ENCODE assay signal across 17 cellular contexts in genomic region chr11:121471167-121471566, GRCh38. TPM values are rescaled to one million over a fixed set of nuclear protein-coding genes. Genes with fewer than 3 reads are reported as not detected.
DNase-seq lines count a peak whose midpoint lies in the region; ATAC-seq and TF ChIP-seq lines count a peak whose summit lies in the region.
"Had no signal": no experiment of that assay in that cellular context is flagged by ENCODE, and none has a peak within 500 bp of the region (broad histone marks: within the 10 kb centered on the region; RNA-seq: fewer than 3 reads in every experiment).

No MANE protein-coding gene starts in this region.

- peaks cover 31 to 36% of the 10 kb centered on the region in 2 donors for H3K4me1 ChIP-seq in thyroid gland

- TF ChIP-seq CTCF in WTC11 (IDR thresholded peaks at IDR 0.05) (no peak), thyroid gland (IDR thresholded peaks at IDR 0.05) (peak in 2 of 6 experiments; percentile 17 to 46)

- no peaks in the 10 kb centered on the region for H3K36me3 ChIP-seq in thyroid gland
- H3K36me3 ChIP-seq: MG63 had no signal

- H3K9me3 ChIP-seq in thyroid gland = no peaks in the 10 kb centered on the region
- H3K9me3 ChIP-seq: MG63 had no signal

- CTCF ChIA-PET in activated naive CD4-positive, alpha-beta T cell treated with anti-CD3 and anti-CD28 coated beads, Interleukin-2, amount 10 ng/mL, durations not matched to agents 7 days and 5 days (lab: Charles Lee) = no interaction called here
- CTCF ChIA-PET in WTC11 (lab: Charles Lee) = no interaction called here

- no peaks in the 10 kb centered on the region for H3K27me3 Mint-ChIP-seq in activated naive CD4-positive, alpha-beta T cell treated with anti-CD3 and anti-CD28 coated beads, Interleukin-2, amount 10 ng/mL, durations not matched to agents 7 days and 5 days
- H3K27me3 Mint-ChIP-seq in WTC11 (ENCODE audit: low read depth) (no peaks in the 10 kb centered on the region), immature natural killer cell (ENCODE audit: low read depth in 3 of 3) (peaks cover 0 to 26% (median 9%) of the 10 kb centered on the region in 3 donors)
- H3K27me3 Mint-ChIP-seq: B cell had no signal

- H3K36me3 Mint-ChIP-seq in activated naive CD4-positive, alpha-beta T cell treated with anti-CD3 and anti-CD28 coated beads, Interleukin-2, amount 50 U/mL, for 72 hours = peaks cover 20 to 49% of the 10 kb centered on the region in 2 donors
- H3K36me3 Mint-ChIP-seq in activated naive CD4-positive, alpha-beta T cell treated with anti-CD3 and anti-CD28 coated beads, Interleukin-2, amount 10 ng/mL, durations not matched to agents 7 days and 5 days = peaks cover 68% of the 10 kb centered on the region
- peaks cover 21% of the 10 kb centered on the region for H3K36me3 Mint-ChIP-seq in WTC11
- H3K36me3 Mint-ChIP-seq in immature natural killer cell = peaks cover 26 to 56% (median 47%) of the 10 kb centered on the region in 3 donors

- no peak for DNase-seq in activated naive CD4-positive, alpha-beta T cell treated with anti-CD3 and anti-CD28 coated beads, Interleukin-2, amount 50 U/mL, for 72 hours (ENCODE audit: low spot score in 2 of 2)
- no peak for DNase-seq in activated naive CD4-positive, alpha-beta T cell treated with anti-CD3 and anti-CD28 coated beads, Interleukin-2, amount 10 ng/mL, durations not matched to agents 7 days and 5 days
- DNase-seq in WTC11 (ENCODE audit: low spot score) (no peak), immature natural killer cell (no peak), thyroid gland (peak; percentile 82 to 83), Ammon's horn (ENCODE audit: low spot score) (no peak)
- DNase-seq: ACHN, DMS 273 treated with DMSO at 0.1 percent for 48 hours, MG63, NCI-H1105, NCI-H1694 treated with DMSO at 0.1 percent for 48 hours, NCI-H345, PC-9 had no signal

- no peaks in the 10 kb centered on the region for H3K27me3 ChIP-seq in thyroid gland
- H3K27me3 ChIP-seq: MG63 had no signal

- no peak overlapping the region for H3K4me3 ChIP-seq in thyroid gland (replicated peaks in 1 of 3)
- H3K4me3 ChIP-seq: MG63, PC-9 had no signal

- H3K27ac Mint-ChIP-seq in activated naive CD4-positive, alpha-beta T cell treated with anti-CD3 and anti-CD28 coated beads, Interleukin-2, amount 50 U/mL, for 72 hours = peak overlapping the region; percentile 32 to 92
- H3K27ac Mint-ChIP-seq in activated naive CD4-positive, alpha-beta T cell treated with anti-CD3 and anti-CD28 coated beads, Interleukin-2, amount 10 ng/mL, durations not matched to agents 7 days and 5 days = no peak overlapping the region
- peak overlapping the region; percentile 43; the same call in 1 of the 2 replicates for H3K27ac Mint-ChIP-seq in WTC11
- peak overlapping the region; percentile 95 to 99 (median 96) for H3K27ac Mint-ChIP-seq in immature natural killer cell
- H3K27ac Mint-ChIP-seq: B cell had no signal

- POLR2A ChIA-PET in WTC11 (lab: Charles Lee) = no interaction called here

- peaks cover 86% of the 10 kb centered on the region for H3K4me1 Mint-ChIP-seq in activated naive CD4-positive, alpha-beta T cell treated with anti-CD3 and anti-CD28 coated beads, Interleukin-2, amount 10 ng/mL, durations not matched to agents 7 days and 5 days
- peaks cover 69% of the 10 kb centered on the region for H3K4me1 Mint-ChIP-seq in WTC11
- H3K4me1 Mint-ChIP-seq in immature natural killer cell = peaks cover 100% of the 10 kb centered on the region in 2 donors

- peak overlapping the region; percentile 71 to 89 (median 81) for H3K27ac ChIP-seq in thyroid gland
- H3K27ac ChIP-seq: KMS-11, PC-9 had no signal

- intact Hi-C loops in thyroid gland (cut with DNase I) = no loop called here

- H3K4me3 Mint-ChIP-seq in activated naive CD4-positive, alpha-beta T cell treated with anti-CD3 and anti-CD28 coated beads, Interleukin-2, amount 10 ng/mL, durations not matched to agents 7 days and 5 days = no peak overlapping the region
- H3K4me3 Mint-ChIP-seq in WTC11 (no peak overlapping the region), immature natural killer cell (peak overlapping the region; percentile 12 to 88 (median 85))
- H3K4me3 Mint-ChIP-seq: B cell had no signal

- TF ChIP-seq POLR2A in thyroid gland (IDR thresholded peaks at IDR 0.05) = peak in 1 of 2 donors; percentile 44

- no peak for ATAC-seq in activated naive CD4-positive, alpha-beta T cell treated with anti-CD3 and anti-CD28 coated beads, Interleukin-2, amount 50 U/mL, for 72 hours
- ATAC-seq in WTC11 (peak; percentile 14), HG03097 (IDR thresholded peaks at IDR 0.05; ENCODE audit: low FRiP score, unreplicated experiment) (no peak), HG03045 (IDR thresholded peaks at IDR 0.05; ENCODE audit: unreplicated experiment) (no peak)

- H3K9me3 Mint-ChIP-seq in activated naive CD4-positive, alpha-beta T cell treated with anti-CD3 and anti-CD28 coated beads, Interleukin-2, amount 50 U/mL, for 72 hours = peaks cover 0 to 4% of the 10 kb centered on the region in 2 donors
- no peaks in the 10 kb centered on the region for H3K9me3 Mint-ChIP-seq in activated naive CD4-positive, alpha-beta T cell treated with anti-CD3 and anti-CD28 coated beads, Interleukin-2, amount 10 ng/mL, durations not matched to agents 7 days and 5 days
- H3K9me3 Mint-ChIP-seq in WTC11 (no peaks in the 10 kb centered on the region), immature natural killer cell (no peaks in the 10 kb centered on the region)

- WGBS in thyroid gland, 2 donors = 54 to 83% methylated on average over 5 to 12 of the region's 12 CpGs

TF ChIP-seq in WTC11, 78 proteins besides CTCF, POLR2A, EP300 and RAD21 (continues in another document):
- TF ChIP-seq, protein P1, sequence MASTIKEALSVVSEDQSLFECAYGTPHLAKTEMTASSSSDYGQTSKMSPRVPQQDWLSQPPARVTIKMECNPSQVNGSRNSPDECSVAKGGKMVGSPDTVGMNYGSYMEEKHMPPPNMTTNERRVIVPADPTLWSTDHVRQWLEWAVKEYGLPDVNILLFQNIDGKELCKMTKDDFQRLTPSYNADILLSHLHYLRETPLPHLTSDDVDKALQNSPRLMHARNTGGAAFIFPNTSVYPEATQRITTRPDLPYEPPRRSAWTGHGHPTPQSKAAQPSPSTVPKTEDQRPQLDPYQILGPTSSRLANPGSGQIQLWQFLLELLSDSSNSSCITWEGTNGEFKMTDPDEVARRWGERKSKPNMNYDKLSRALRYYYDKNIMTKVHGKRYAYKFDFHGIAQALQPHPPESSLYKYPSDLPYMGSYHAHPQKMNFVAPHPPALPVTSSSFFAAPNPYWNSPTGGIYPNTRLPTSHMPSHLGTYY (CRISPR knock-in tag; IDR thresholded peaks at IDR 0.05) = no peak
- no peak for TF ChIP-seq ZNF423 (CRISPR knock-in tag; IDR thresholded peaks at IDR 0.05)
- no peak for TF ChIP-seq KAT7 (CRISPR knock-in tag; IDR thresholded peaks at IDR 0.05; ENCODE audit: borderline replicate concordance)
- TF ChIP-seq, protein P2, sequence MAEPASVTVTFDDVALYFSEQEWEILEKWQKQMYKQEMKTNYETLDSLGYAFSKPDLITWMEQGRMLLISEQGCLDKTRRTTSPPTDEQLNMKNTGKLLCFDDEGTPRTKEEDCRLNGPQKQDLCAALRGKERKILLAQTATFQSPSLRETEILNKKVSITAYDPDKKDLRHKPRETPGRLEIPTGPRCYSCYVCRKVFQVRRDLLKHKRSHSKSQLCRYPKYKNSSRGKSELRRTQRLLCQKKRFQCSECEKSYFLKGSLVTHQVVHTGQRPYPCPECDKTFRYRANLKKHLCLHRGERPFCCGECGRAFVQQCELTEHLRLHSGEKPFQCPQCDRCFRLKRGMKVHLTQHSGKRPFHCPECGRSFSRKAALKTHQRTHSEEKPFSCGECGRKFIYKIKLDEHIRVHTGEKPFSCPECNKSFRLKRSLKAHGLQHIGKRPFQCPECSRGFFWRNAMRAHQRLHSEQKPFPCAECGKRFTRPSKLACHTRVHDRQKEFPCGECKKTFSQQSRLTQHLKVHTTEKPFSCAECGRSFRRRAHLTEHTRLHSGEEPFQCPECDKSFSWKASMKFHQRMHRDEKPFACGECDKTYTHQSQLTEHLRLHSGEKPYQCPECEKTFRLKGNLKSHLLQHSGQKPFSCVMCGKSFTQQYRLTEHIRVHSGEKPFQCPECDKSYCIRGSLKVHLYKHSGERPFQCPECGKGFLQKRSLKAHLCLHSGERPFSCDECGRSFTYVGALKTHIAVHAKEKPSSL (CRISPR knock-in tag; conservative IDR thresholded peaks at IDR 0.05) = no peak
- TF ChIP-seq ZNF671 (CRISPR knock-in tag; IDR thresholded peaks at IDR 0.05) = no peak
- TF ChIP-seq, protein P3, sequence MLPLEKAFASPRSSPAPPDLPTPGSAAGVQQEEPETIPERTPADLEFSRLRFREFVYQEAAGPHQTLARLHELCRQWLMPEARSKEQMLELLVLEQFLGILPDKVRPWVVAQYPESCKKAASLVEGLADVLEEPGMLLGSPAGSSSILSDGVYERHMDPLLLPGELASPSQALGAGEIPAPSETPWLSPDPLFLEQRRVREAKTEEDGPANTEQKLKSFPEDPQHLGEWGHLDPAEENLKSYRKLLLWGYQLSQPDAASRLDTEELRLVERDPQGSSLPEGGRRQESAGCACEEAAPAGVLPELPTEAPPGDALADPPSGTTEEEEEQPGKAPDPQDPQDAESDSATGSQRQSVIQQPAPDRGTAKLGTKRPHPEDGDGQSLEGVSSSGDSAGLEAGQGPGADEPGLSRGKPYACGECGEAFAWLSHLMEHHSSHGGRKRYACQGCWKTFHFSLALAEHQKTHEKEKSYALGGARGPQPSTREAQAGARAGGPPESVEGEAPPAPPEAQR (CRISPR knock-in tag; IDR thresholded peaks at IDR 0.05) = no peak
- TF ChIP-seq SP1 (CRISPR knock-in tag; conservative IDR thresholded peaks at IDR 0.05) = no peak
- no peak for TF ChIP-seq ZNF138 (CRISPR knock-in tag; conservative IDR thresholded peaks at IDR 0.05)
- TF ChIP-seq, protein P4, sequence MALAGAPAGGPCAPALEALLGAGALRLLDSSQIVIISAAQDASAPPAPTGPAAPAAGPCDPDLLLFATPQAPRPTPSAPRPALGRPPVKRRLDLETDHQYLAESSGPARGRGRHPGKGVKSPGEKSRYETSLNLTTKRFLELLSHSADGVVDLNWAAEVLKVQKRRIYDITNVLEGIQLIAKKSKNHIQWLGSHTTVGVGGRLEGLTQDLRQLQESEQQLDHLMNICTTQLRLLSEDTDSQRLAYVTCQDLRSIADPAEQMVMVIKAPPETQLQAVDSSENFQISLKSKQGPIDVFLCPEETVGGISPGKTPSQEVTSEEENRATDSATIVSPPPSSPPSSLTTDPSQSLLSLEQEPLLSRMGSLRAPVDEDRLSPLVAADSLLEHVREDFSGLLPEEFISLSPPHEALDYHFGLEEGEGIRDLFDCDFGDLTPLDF (CRISPR knock-in tag; IDR thresholded peaks at IDR 0.05) = no peak

RNA-seq across cellular contexts. Expression of gene SORL1, which starts 19.1 kb away (rescaled TPM):
- total RNA-seq in activated naive CD4-positive, alpha-beta T cell treated with anti-CD3 and anti-CD28 coated beads, Interleukin-2, amount 50 U/mL, for 72 hours = 100 to 1,000 TPM in 1 of 2 donors, 10 to 100 TPM in 1; 90.4 to 139 TPM
- 78.1 to 87.1 TPM (median 78.1 TPM) in 3 replicates for total RNA-seq in WTC11 (2021)
- polyA plus RNA-seq in immature natural killer cell = 100 to 1,000 TPM; 125 to 281 (median 189) TPM
- 10 to 100 TPM; 19.6 to 73.8 (median 53.6) TPM for total RNA-seq in thyroid gland

Comparison
In these comparisons a context has a peak if more than half of its experiments do, and no peak if none do; other contexts are left out.
1. DNase-seq: peak in thyroid gland (2 of 2); none in activated naive CD4-positive, alpha-beta T cell treated with anti-CD3 and anti-CD28 coated beads, Interleukin-2, amount 50 U/mL, for 72 hours (0 of 2), activated naive CD4-positive, alpha-beta T cell treated with anti-CD3 and anti-CD28 coated beads, Interleukin-2, amount 10 ng/mL, durations not matched to agents 7 days and 5 days (single experiment), WTC11 (single experiment), immature natural killer cell (0 of 3) and Ammon's horn (single experiment).
2. H3K4me3 Mint-ChIP-seq: peak in immature natural killer cell (5 of 5); none in activated naive CD4-positive, alpha-beta T cell treated with anti-CD3 and anti-CD28 coated beads, Interleukin-2, amount 10 ng/mL, durations not matched to agents 7 days and 5 days (single experiment) and WTC11 (single experiment).